In the genomic region with DNA sequence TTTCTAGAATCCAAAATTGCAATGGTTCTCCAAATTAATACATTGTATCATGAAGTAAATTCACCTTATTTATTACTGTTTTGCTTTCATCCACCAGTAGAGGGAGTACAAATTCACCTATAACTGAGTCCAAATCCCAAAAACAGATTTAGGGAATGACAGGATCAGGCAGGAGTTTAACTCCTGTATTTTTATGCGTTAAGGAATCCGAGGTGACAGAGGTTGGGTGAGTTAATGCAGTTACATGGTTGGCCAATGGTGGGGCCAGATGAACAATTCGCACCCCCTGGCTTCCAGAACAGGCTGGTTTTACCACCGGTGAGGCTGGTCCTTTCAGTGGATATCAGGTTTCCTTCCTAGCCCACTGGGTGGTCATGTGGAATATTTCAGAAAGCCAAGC, we compare ENCODE assay signal across 8 cellular contexts.
DNase-seq lines count a peak whose midpoint lies in the region; ATAC-seq and TF ChIP-seq lines count a peak whose summit lies in the region.

No MANE protein-coding gene starts in this region.

- H3K4me2 ChIP-seq in MM.1S (ENCODE audit: low read depth, low read length), result no peak overlapping the region

- H3K27ac ChIP-seq in MM.1S (ENCODE audit: low read length), result no peak overlapping the region
- H3K27ac ChIP-seq in coronary artery, result no peak overlapping the region

- no peaks in the 10 kb centered on the region for H3K9me3 Mint-ChIP-seq in neural crest cell

- H3K4me3 ChIP-seq in MM.1S (ENCODE audit: low read length), result no peak overlapping the region
- H3K4me3 ChIP-seq in coronary artery, result no peak overlapping the region
- no peak overlapping the region for H3K4me3 ChIP-seq in MG63

- H3F3A ChIP-seq in MM.1S (ENCODE audit: insufficient read depth, low read length), result no peaks in the 10 kb centered on the region

- no peak overlapping the region for H3K27ac Mint-ChIP-seq in neural crest cell (ENCODE audit: unreplicated experiment)

- H3K36me3 ChIP-seq in MM.1S (replicated peaks; ENCODE audit: insufficient read depth, low read length) (no peaks in the 10 kb centered on the region), MG63 (no peaks in the 10 kb centered on the region)

- no peaks in the 10 kb centered on the region for H3K36me3 Mint-ChIP-seq in neural crest cell (ENCODE audit: low read depth)

- no peaks in the 10 kb centered on the region for H4K20me1 ChIP-seq in MM.1S (ENCODE audit: insufficient read depth, low read length)

- ATAC-seq in GM21723 (IDR thresholded peaks at IDR 0.05; ENCODE audit: unreplicated experiment) (no peak), HG03139 (IDR thresholded peaks at IDR 0.05; ENCODE audit: unreplicated experiment) (no peak), GM18511 (IDR thresholded peaks at IDR 0.05; ENCODE audit: unreplicated experiment) (no peak)

- H3K27me3 Mint-ChIP-seq in neural crest cell (ENCODE audit: low read depth), result peaks cover 6% of the 10 kb centered on the region

- H3K9me3 ChIP-seq in MM.1S (replicated peaks; ENCODE audit: insufficient read depth, low read length), result no peaks in the 10 kb centered on the region
- H3K9me3 ChIP-seq in MG63, result no peaks in the 10 kb centered on the region

- no peaks in the 10 kb centered on the region for H3K4me1 ChIP-seq in MM.1S (ENCODE audit: low read length)

- peaks cover 5% of the 10 kb centered on the region for H3K4me1 Mint-ChIP-seq in neural crest cell

- no peaks in the 10 kb centered on the region for H3K9me2 ChIP-seq in MM.1S (replicated peaks; ENCODE audit: insufficient read depth, low read length)

- H3K4me3 Mint-ChIP-seq in neural crest cell, result no peak overlapping the region

- no peaks in the 10 kb centered on the region for H3K27me3 ChIP-seq in MM.1S (replicated peaks; ENCODE audit: insufficient read depth, low read length)
- no peaks in the 10 kb centered on the region for H3K27me3 ChIP-seq in MG63

- H3K79me2 ChIP-seq in MM.1S (ENCODE audit: low read length), result no peaks in the 10 kb centered on the region

- peak; percentile 71 for TF ChIP-seq CTCF in MM.1S (IDR thresholded peaks at IDR 0.05; ENCODE audit: low read length)
- TF ChIP-seq CTCF in coronary artery (IDR thresholded peaks at IDR 0.05), result peak; percentile 24
- TF ChIP-seq CTCF in neural crest cell (conservative IDR thresholded peaks at IDR 0.05), result peak; percentile 76

- no peak overlapping the region for H3K9ac ChIP-seq in MM.1S (ENCODE audit: low read length)

- peak; percentile 52 for DNase-seq in EH (ENCODE audit: low read depth)
- DNase-seq in MM.1S, result peak; percentile 23
- DNase-seq in coronary artery (ENCODE audit: low spot score), result no peak
- no peak for DNase-seq in neural crest cell (ENCODE audit: low read depth, low spot score)
- DNase-seq in MG63, result no peak

- no peak overlapping the region for H2AFZ ChIP-seq in MM.1S (ENCODE audit: low read length)

Comparison
In these comparisons a context has a peak if more than half of its experiments do, and no peak if none do; other contexts are left out.
1. DNase-seq: peak in EH (single experiment) and MM.1S (single experiment); none in coronary artery (single experiment), neural crest cell (single experiment) and MG63 (single experiment).
2. CTCF ChIP-seq: peak in every context shown above with its lines; median percentile 76 in neural crest cell; 71 in MM.1S; 24 in coronary artery.